In genomic region chr14:23639048-23639890, GRCh38 we compare ENCODE assay signal across 21 cellular contexts. TPM values are rescaled to one million over a fixed set of nuclear protein-coding genes. Genes with fewer than 3 reads are reported as not detected.
DNase-seq lines count a peak whose midpoint lies in the region; ATAC-seq, FAIRE-seq and TF ChIP-seq lines count a peak whose summit lies in the region.
"Had no signal": no experiment of that assay in that cellular context is flagged by ENCODE, and none has a peak within 500 bp of the region (broad histone marks: within the 10 kb centered on the region; RNA-seq: fewer than 3 reads in every experiment).

No MANE protein-coding gene starts in this region.

- ATAC-seq in GM12878, result no peak
- ATAC-seq: CD8-positive, alpha-beta T cell had no signal

- intact Hi-C loops in GM12878 (cut with micrococcal nuclease; ENCODE audit: unreplicated experiment), result no loop called here
- intact Hi-C loops in ovary (cut with DNase I), result loop anchor here in 2 of 4 donors (10.0 kb wide), 3 partner anchors 56 to 286 kb away; no protein-coding TSS in a partner anchor
- intact Hi-C loops in uterus (cut with DNase I; ENCODE audit: low total_unique reads), result no loop called here
- intact Hi-C loops in kidney (cut with DNase I), result loop anchor here (10.0 kb wide), 1 partner anchor 296 kb away; no protein-coding TSS in a partner anchor

- TF ChIP-seq POLR2A in GM12878 (IDR thresholded peaks at IDR 0.05; ENCODE audit: low read depth, low read length) (no peak), ovary (IDR thresholded peaks at IDR 0.05) (no peak), uterus (IDR thresholded peaks at IDR 0.05) (no peak)

- no peak overlapping the region for H2AFZ ChIP-seq in GM12878 (ENCODE audit: control insufficient read depth, low read depth, low read length)

- TF ChIP-seq CTCF in GM12878 (IDR thresholded peaks at IDR 0.05 in 2 of 3, conservative IDR thresholded peaks at IDR 0.05 in 1 of 3; ENCODE audit: control insufficient read depth in 2 of 3, extremely low read depth in 1 of 3, insufficient read depth in 1 of 3, low read depth in 3 of 3, low read length in 3 of 3), result no peak
- no peak for TF ChIP-seq CTCF in ovary (IDR thresholded peaks at IDR 0.05)
- no peak for TF ChIP-seq CTCF in uterus (IDR thresholded peaks at IDR 0.05)
- TF ChIP-seq CTCF in kidney (IDR thresholded peaks at IDR 0.05; ENCODE audit: borderline replicate concordance, extremely low read depth, insufficient read depth), result no peak

- SMC1A ChIA-PET in GM12878 (lab: Charles Lee; ENCODE audit: uncharacterized antibody, unreplicated experiment), result no interaction called here

- in situ Hi-C loops in GM12878 (cut with MboI), result no loop called here

- POLR2A ChIA-PET in GM12878 (lab: Charles Lee), result no interaction called here

- RAD21 ChIA-PET in GM12878 (lab: Charles Lee; ENCODE audit: unreplicated experiment), result no interaction called here

- H3K27me3 ChIP-seq in GM12878 (replicated peaks in 1 of 2; ENCODE audit: control insufficient read depth in 2 of 2, insufficient read depth in 2 of 2, low read length in 1 of 2) (no peaks in the 10 kb centered on the region), ovary (no peaks in the 10 kb centered on the region), uterus (no peaks in the 10 kb centered on the region)
- H3K27me3 ChIP-seq: BE2C, SJSA1 had no signal

- H4K20me1 ChIP-seq in GM12878 (ENCODE audit: control insufficient read depth, insufficient read depth), result no peaks in the 10 kb centered on the region

- 38% methylated on average over 21 of the region's 21 CpGs for WGBS in GM12878 (ENCODE audit: insufficient coverage, insufficient replicate concordance, low lambda C conversion rate, missing lambda C conversion rate)
- 76 to 90% (median 82%) methylated on average over 20 to 21 of the region's 21 CpGs for WGBS in ovary, 3 donors

- H3K9me3 ChIP-seq in GM12878 (replicated peaks; ENCODE audit: control insufficient read depth, insufficient read depth, low read length) (no peaks in the 10 kb centered on the region; the same call in 2 of the 3 replicates), ovary (no peaks in the 10 kb centered on the region), uterus (no peaks in the 10 kb centered on the region), kidney (ENCODE audit: control insufficient read depth in 1 of 2, low read length in 2 of 2) (no peaks in the 10 kb centered on the region)
- H3K9me3 ChIP-seq: BE2C, SJSA1 had no signal

- no peak overlapping the region for H3K4me3 ChIP-seq in GM12878
- H3K4me3 ChIP-seq in ovary, result no peak overlapping the region
- no peak overlapping the region for H3K4me3 ChIP-seq in uterus
- H3K4me3 ChIP-seq in kidney (ENCODE audit: low read length in 2 of 2), result no peak overlapping the region
- H3K4me3 ChIP-seq: SJSA1 had no signal

- FAIRE-seq in GM12878 (lab: Jason Lieb, UNC), result no peak
- no peak for FAIRE-seq in kidney (lab: Jason Lieb, UNC)
- FAIRE-seq: D721Med had no signal

- TF ChIP-seq EP300 in GM12878 (IDR thresholded peaks at IDR 0.05; ENCODE audit: borderline replicate concordance in 1 of 2, control insufficient read depth in 1 of 2, low read depth in 2 of 2, low read length in 2 of 2) (no peak), ovary (IDR thresholded peaks at IDR 0.05) (no peak)

- CTCF ChIA-PET in GM12878 (lab: Yijun Ruan, JAX), result no interaction called here

- no peaks in the 10 kb centered on the region for H3K79me2 ChIP-seq in GM12878 (ENCODE audit: control insufficient read depth, insufficient read depth, low read length)

- no peaks in the 10 kb centered on the region for H3K4me1 ChIP-seq in GM12878 (ENCODE audit: control insufficient read depth, insufficient read depth, low read length)
- peaks cover 25% of the 10 kb centered on the region for H3K4me1 ChIP-seq in ovary (ENCODE audit: insufficient read depth)
- peaks cover 0 to 3% of the 10 kb centered on the region in 2 donors for H3K4me1 ChIP-seq in uterus
- peaks cover 0 to 2% of the 10 kb centered on the region in 2 donors for H3K4me1 ChIP-seq in kidney (ENCODE audit: control insufficient read depth in 1 of 2, insufficient read depth in 1 of 2, low read depth in 1 of 2, low read length in 2 of 2)
- H3K4me1 ChIP-seq: BE2C, SJSA1 had no signal

- no TSS peak for BruUV-seq in GM12878 (replicated peaks; lab: Mats Ljungman, UMichigan)

- H3K9ac ChIP-seq in GM12878 (ENCODE audit: control insufficient read depth, insufficient read depth, low read length), result no peak overlapping the region
- no peak overlapping the region for H3K9ac ChIP-seq in kidney (ENCODE audit: low read length in 2 of 2)

- H3K27ac ChIP-seq in GM12878 (ENCODE audit: control insufficient read depth, insufficient read depth) (no peak overlapping the region), ovary (peak overlapping the region; percentile 41 to 88), uterus (peak overlapping the region; percentile 62 to 76), kidney (ENCODE audit: low read depth in 2 of 2, low read length in 2 of 2) (no peak overlapping the region)
- H3K27ac ChIP-seq: RWPE1, SJSA1 had no signal

- H3K36me3 ChIP-seq in GM12878 (ENCODE audit: control insufficient read depth in 2 of 2, insufficient read depth in 2 of 2, low read length in 1 of 2) (no peaks in the 10 kb centered on the region), ovary (no peaks in the 10 kb centered on the region), uterus (no peaks in the 10 kb centered on the region), kidney (ENCODE audit: control insufficient read depth in 1 of 2, insufficient read depth in 2 of 2, low read length in 2 of 2) (no peaks in the 10 kb centered on the region)
- H3K36me3 ChIP-seq: BE2C, SJSA1 had no signal

- DNase-seq in HT1080 (ENCODE audit: low read depth), result peak; percentile 89
- no peak for DNase-seq in GM12878 (ENCODE audit: low read depth, low spot score)
- DNase-seq in ovary, result no peak
- DNase-seq in uterus, result no peak
- DNase-seq in Ammon's horn (ENCODE audit: low spot score), result no peak
- DNase-seq in SW 1271 (lab: John Stamatoyannopoulos, UW), result no peak
- no peak for DNase-seq in kidney
- DNase-seq: BE2C; CD8-positive, alpha-beta T cell; DND-41; GDM1; H9; KG1; NCI-H1092; NCI-H1694; NCI-H2107; NCI-H526 had no signal

- TF ChIP-seq RAD21 in GM12878 (IDR thresholded peaks at IDR 0.05; ENCODE audit: insufficient read depth, low read depth, low read length), result no peak

- no peak overlapping the region for H3K4me2 ChIP-seq in GM12878 (ENCODE audit: control insufficient read depth, insufficient read depth)

TF ChIP-seq in GM12878, 131 proteins besides CTCF, POLR2A, EP300 and RAD21:
- TF ChIP-seq TCF12 (IDR thresholded peaks at IDR 0.05; ENCODE audit: low read depth, low read length) (no peak), TCF7 (IDR thresholded peaks at IDR 0.05; ENCODE audit: borderline replicate concordance) (peak; percentile 11; the same call in 1 of the 2 replicates)
TF ChIP-seq in GM12878: peak in this region for 1.

RNA-seq across cellular contexts. Expression of gene DHRS2, which starts 3.1 kb away (rescaled TPM):
- 5,417 and 5,493 TPM in 2 replicates for total RNA-seq in HT1080 (2014; rRNA removed; shearing (Covaris generic))
- polyA plus RNA-seq in HT1080 (2015; cell fraction: cytosol; rRNA removed), result 2,744 and 2,821 TPM in 2 replicates
- 4,377 and 4,573 TPM in 2 replicates for polyA plus RNA-seq in HT1080 (2015; cell fraction: nucleus; rRNA removed)
- total RNA-seq in GM12878 (2013; cell fraction: nucleolus; rRNA removed), result 0.10 TPM in 1 of 2 replicates, not detected in the other
- total RNA-seq in GM12878 (2014; rRNA removed), result 0.38 and 0.73 TPM in 2 replicates
- 0.46 and 0.58 TPM in 2 replicates for total RNA-seq in GM12878 (2014; rRNA removed; fragmentation: Illumina TruSeq; extraction: Trizol)
- total RNA-seq in GM12878 (2021), result 0.49 and 0.58 TPM in 2 replicates
- 0.89 TPM for polyA plus RNA-seq in GM12878 (2011; ENCODE audit: low read depth)
- 0.71 and 1.3 TPM in 2 replicates for polyA plus RNA-seq in GM12878 (2011; rRNA removed)
- 1.3 and 1.6 TPM in 2 replicates for polyA plus RNA-seq in GM12878 (2011; cell fraction: cytosol; rRNA removed)
- 1.6 and 2.0 TPM in 2 replicates for polyA plus RNA-seq in GM12878 (2011; cell fraction: nucleus; rRNA removed)
- polyA plus RNA-seq in GM12878 (2012), result 0.94 and 0.96 TPM in 2 replicates
- polyA plus RNA-seq in GM12878 (2014; fragmentation: Illumina TruSeq; extraction: Trizol), result 0.32 TPM in 1 of 2 replicates, not detected in the other
- polyA plus RNA-seq in GM12878 (2014; fragmentation: Nextera tagmentation; extraction: Ambion mirVana), result under 1 TPM in 1 of 2 experiments, not detected in 1; 0.09 TPM
- polyA plus RNA-seq in GM12878 (2014; rRNA removed), result 0.70 and 0.82 TPM in 2 replicates
- polyA plus RNA-seq in GM12878 (2016; fragmentation: Nextera tagmentation; extraction: Ambion mirVana), result 1 to 10 TPM; 1.8 TPM
- polyA minus RNA-seq in GM12878 (2011; rRNA and poly(A)+ RNA removed), result 0.73 and 0.98 TPM in 2 replicates
- polyA minus RNA-seq in GM12878 (2011; cell fraction: cytosol; rRNA and poly(A)+ RNA removed), result 0.67 TPM in 1 of 2 replicates, not detected in the other
- 0.48 and 1.4 TPM in 2 replicates for polyA minus RNA-seq in GM12878 (2011; cell fraction: nucleus; rRNA and poly(A)+ RNA removed)
- 10 to 100 TPM in 4 of 7 donors, 1 to 10 TPM in 3; 1.6 to 46.6 (median 14.9) TPM for total RNA-seq in ovary
- 10 to 100 TPM; 12.5 to 28.5 TPM for polyA plus RNA-seq in ovary
- under 1 TPM in 2 of 4 donors, not detected in 2; 0.28 to 0.37 TPM for total RNA-seq in uterus
- 0.31 TPM for total RNA-seq in kidney
- 2.4 TPM for polyA plus RNA-seq in kidney (ENCODE audit: insufficient read depth, low read depth, low replicate concordance)
- total RNA-seq: CD8-positive, alpha-beta T cell; OCI-LY7 had no signal

Comparison
In these comparisons a context has a peak if more than half of its experiments do, and no peak if none do; other contexts are left out.
1. H3K27ac ChIP-seq: peak in ovary (2 of 2) and uterus (2 of 2); none in GM12878 (single experiment) and kidney (0 of 2).
2. RNA of gene DHRS2, which starts 3.1 kb away (total RNA-seq): 5,417 to 5,493 TPM in HT1080; 1.6 to 46.6 TPM in ovary, 0.10 to 0.73 TPM in GM12878, 0.31 TPM in kidney (single experiment) and 0.28 to 0.37 TPM in uterus; every median in the first group is over 100 times any median in the second.